24 cellular contexts compared by ENCODE assay signal in the genomic region with DNA sequence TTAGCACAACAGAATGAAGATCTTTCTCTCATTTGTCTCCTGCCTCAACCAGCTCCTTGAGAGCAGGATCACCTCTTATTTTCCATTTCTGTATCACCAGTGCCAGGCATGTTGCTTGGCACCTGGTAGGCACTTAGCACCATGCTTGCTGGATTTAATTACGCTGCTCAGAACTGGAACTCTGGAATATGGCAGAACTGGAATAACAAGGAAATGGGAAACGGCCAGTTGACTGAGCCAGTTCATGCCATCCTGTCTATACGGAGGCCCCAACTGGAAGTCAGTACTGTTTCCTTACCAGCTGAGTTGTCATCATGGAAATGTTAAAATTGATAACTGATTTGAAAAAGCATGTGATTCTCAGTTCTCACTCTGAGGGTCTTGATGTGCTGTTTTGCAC.
"Had no signal": no experiment of that assay in that cellular context is flagged by ENCODE, and none has a peak within 500 bp of the region (broad histone marks: within the 10 kb centered on the region; RNA-seq: fewer than 3 reads in every experiment).

No MANE protein-coding gene starts in this region.

- H3K27ac ChIP-seq: left ventricle myocardium inferior, ovary, right atrium auricular region, right lobe of liver, tibial nerve, vagina had no signal

- H3K27ac Mint-ChIP-seq: mesothelial cell of epicardium; natural killer cell treated with Interleukin-12 subunit alpha and Interleukin-12 subunit beta and Interleukin-15 and Interleukin-18, amount 100 ng/mL, for 72 hours; progenitor cell of endocrine pancreas; stimulated activated memory B cell treated with anti-CD40 and anti-IgM and Interleukin-4, amounts not matched to agents 10 μg/mL and 1 μg/mL and 100 μg/mL, for 72 hours; stimulated activated naive CD8-positive, alpha-beta T cell treated with anti-CD3 and anti-CD28 coated beads, Interleukin-15, amount 100 ng/mL, for 72 hours; type B pancreatic cell had no signal

- H3K27me3 Mint-ChIP-seq: naive B cell; progenitor cell of endocrine pancreas; stimulated activated memory B cell treated with anti-CD40 and anti-IgM and Interleukin-4, amounts not matched to agents 10 μg/mL and 1 μg/mL and 100 μg/mL, for 72 hours; stimulated activated naive CD8-positive, alpha-beta T cell treated with anti-CD3 and anti-CD28 coated beads, Interleukin-15, amount 100 ng/mL, for 72 hours; type B pancreatic cell had no signal

- H3K9me3 Mint-ChIP-seq: mesothelial cell of epicardium; naive B cell; natural killer cell treated with Interleukin-12 subunit alpha and Interleukin-12 subunit beta and Interleukin-15 and Interleukin-18, amount 100 ng/mL, for 72 hours; stimulated activated memory B cell treated with anti-CD40 and anti-IgM and Interleukin-4, amounts not matched to agents 10 μg/mL and 1 μg/mL and 100 μg/mL, for 72 hours; stimulated activated naive CD8-positive, alpha-beta T cell treated with anti-CD3 and anti-CD28 coated beads, Interleukin-15, amount 100 ng/mL, for 72 hours; type B pancreatic cell had no signal

- H3K4me3 Mint-ChIP-seq: mesothelial cell of epicardium; naive B cell; natural killer cell treated with Interleukin-12 subunit alpha and Interleukin-12 subunit beta and Interleukin-15 and Interleukin-18, amount 100 ng/mL, for 72 hours; stimulated activated memory B cell treated with anti-CD40 and anti-IgM and Interleukin-4, amounts not matched to agents 10 μg/mL and 1 μg/mL and 100 μg/mL, for 72 hours; stimulated activated naive CD8-positive, alpha-beta T cell treated with anti-CD3 and anti-CD28 coated beads, Interleukin-15, amount 100 ng/mL, for 72 hours; type B pancreatic cell had no signal

- DNase-seq: hippocampal formation; kidney; left ventricle myocardium inferior; mesendoderm; naive B cell; ovary; right lobe of liver; stimulated activated CD4-positive, alpha-beta T cell treated with anti-CD3 and anti-CD28 coated beads, Interleukin-1b, Interleukin-23, amount 100 ng/mL, for 48 hours; stimulated activated CD4-positive, alpha-beta T cell treated with anti-CD3 and anti-CD28 coated beads, Interleukin-2, amount 100 ng/mL, for 48 hours; stimulated activated CD4-positive, alpha-beta T cell treated with anti-CD3 and anti-CD28 coated beads, Interleukin-4, amount 100 ng/mL, for 4 hours; stimulated activated CD8-positive, alpha-beta memory T cell treated with anti-CD3 and anti-CD28 coated beads, Interleukin-4, amount 100 ng/mL, for 48 hours; stimulated activated naive CD4-positive, alpha-beta T cell treated with Interleukin-2 at 50 U/mL for 16 hours; stimulated activated naive CD8-positive, alpha-beta T cell treated with anti-CD3 and anti-CD28 coated beads, Interleukin-15, amount 100 ng/mL, for 72 hours; substantia nigra had no signal

- H3K36me3 ChIP-seq: ovary had no signal

- H3K4me3 ChIP-seq: left ventricle myocardium inferior, lung, ovary, right atrium auricular region, right lobe of liver, smooth muscle cell, tibial nerve, vagina had no signal

- H3K9me3 ChIP-seq: left ventricle myocardium inferior, ovary, right atrium auricular region, right lobe of liver, tibial nerve, vagina had no signal
